ENCODE assay signal across 8 cellular contexts in the genomic region with DNA sequence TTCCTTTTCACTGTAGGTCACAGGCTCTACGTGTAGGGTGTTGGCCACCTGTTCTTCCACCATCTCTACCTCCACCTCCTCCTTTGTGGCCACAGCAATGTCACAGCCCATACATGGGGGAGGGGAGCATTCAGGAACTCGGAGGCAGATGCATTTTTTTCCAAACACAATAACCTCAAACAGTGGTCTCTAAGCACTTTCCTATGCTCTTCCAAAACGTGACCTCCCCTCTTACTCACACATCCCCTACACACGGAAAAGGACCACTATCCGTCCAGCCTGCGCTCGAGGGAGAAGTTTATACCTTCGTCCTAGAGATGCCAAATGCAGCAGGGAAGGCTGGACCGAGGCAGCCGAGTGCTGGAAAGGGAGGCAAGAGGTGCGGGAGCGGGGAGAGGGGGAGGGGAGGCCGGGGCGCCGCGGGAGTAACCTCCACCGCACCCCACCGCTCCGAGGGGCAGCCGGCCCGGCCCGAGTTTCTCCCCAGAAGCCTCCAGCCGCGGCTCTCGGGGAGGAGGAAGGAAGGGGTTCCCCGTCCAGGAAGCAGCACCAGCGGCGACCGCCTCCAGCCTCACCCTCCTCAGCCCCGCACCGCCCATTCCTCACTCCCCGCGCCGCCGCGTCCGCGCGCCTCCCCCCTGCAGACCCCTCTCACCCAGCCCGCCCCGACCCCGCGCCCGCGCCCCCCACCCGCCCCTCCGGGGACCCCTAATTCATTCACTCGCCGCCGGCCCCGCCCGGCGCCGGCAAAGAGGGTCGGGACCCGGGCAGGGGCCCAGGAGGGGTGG. TPM values are rescaled to one million over a fixed set of nuclear protein-coding genes. Genes with fewer than 3 reads are reported as not detected.
A peak's percentile ranks its signal among the peaks of the same experiment; 100 is the strongest.
DNase-seq lines count a peak whose midpoint lies in the region; ATAC-seq and TF ChIP-seq lines count a peak whose summit lies in the region.

No MANE protein-coding gene starts in this region.

- H3K27me3 ChIP-seq in hepatocyte = no peaks in the 10 kb centered on the region

- H3K27ac ChIP-seq in hepatocyte = peak overlapping the region; percentile 97

- peaks cover 28% of the 10 kb centered on the region for H3K4me1 ChIP-seq in hepatocyte (ENCODE audit: insufficient read depth)

- no peaks in the 10 kb centered on the region for H3K9me3 ChIP-seq in hepatocyte (ENCODE audit: low read depth)

- peak overlapping the region; percentile 79 for H3K4me3 ChIP-seq in hepatocyte

- peaks cover 5% of the 10 kb centered on the region for H4K20me1 ChIP-seq in hepatocyte (ENCODE audit: insufficient read depth, poor library complexity, severe bottlenecking)

- no peak for TF ChIP-seq CTCF in hepatocyte (IDR thresholded peaks at IDR 0.05; ENCODE audit: poor library complexity)

- ATAC-seq in GM19438 (IDR thresholded peaks at IDR 0.05; ENCODE audit: low read depth, unreplicated experiment) = peak; percentile 45

- no peaks in the 10 kb centered on the region for H3K36me3 ChIP-seq in hepatocyte (replicated peaks; ENCODE audit: insufficient read depth, low read depth)

- H2AFZ ChIP-seq in hepatocyte = peak overlapping the region; percentile 62

- peak overlapping the region; percentile 74 for H3K4me2 ChIP-seq in hepatocyte

- peaks cover 50% of the 10 kb centered on the region for H3K79me2 ChIP-seq in hepatocyte

- DNase-seq in C1 segment of cervical spinal cord (lab: John Stamatoyannopoulos, UW) = peak in 10 of 14 donors; percentile 19 to 68 (median 54)
- DNase-seq in HT-29 (ENCODE audit: low spot score) = peak; percentile 67
- peak; percentile 14 for DNase-seq in T follicular helper cell (ENCODE audit: low read depth)
- peak in 32 of 56 donors; percentile 8 to 57 (median 34) for DNase-seq in amygdala (lab: John Stamatoyannopoulos, UW)
- peak; percentile 68 for DNase-seq in hepatocyte (ENCODE audit: low spot score)
- peak; percentile 72 for DNase-seq in retina
- no peak for DNase-seq in inferior parietal cortex (ENCODE audit: extremely low spot score)

- no peaks in the 10 kb centered on the region for H3K9me2 ChIP-seq in hepatocyte (replicated peaks; ENCODE audit: insufficient read depth)

- under 1% methylated on average over 10 of the region's 56 CpGs for WGBS in hepatocyte (ENCODE audit: low lambda C conversion rate, missing lambda C conversion rate)

RNA-seq across cellular contexts. Expression of gene KRAS, which starts 0.6 kb away (rescaled TPM):
- 8.2 and 10.2 TPM in 2 replicates for total RNA-seq in HT-29 (2014; rRNA removed; shearing (Covaris generic))
- 35.7 and 43.6 TPM in 2 replicates for total RNA-seq in hepatocyte
- polyA plus RNA-seq in hepatocyte = 41.0 and 42.5 TPM in 2 replicates

RNA-seq across cellular contexts. Expression of gene ETFRF1, which starts 55.1 kb away (rescaled TPM):
- total RNA-seq in HT-29 (2014; rRNA removed; shearing (Covaris generic)) = 1.3 and 2.5 TPM in 2 replicates
- 37.8 and 48.3 TPM in 2 replicates for total RNA-seq in hepatocyte
- 27.9 and 35.2 TPM in 2 replicates for polyA plus RNA-seq in hepatocyte

RNA-seq across cellular contexts. Expression of gene DNAI7, which starts 55.2 kb away (rescaled TPM):
- total RNA-seq in HT-29 (2014; rRNA removed; shearing (Covaris generic)) = not detected in 2 replicates
- not detected in 2 replicates for total RNA-seq in hepatocyte
- not detected in 2 replicates for polyA plus RNA-seq in hepatocyte

Comparison
In these comparisons a context has a peak if more than half of its experiments do, and no peak if none do; other contexts are left out.
1. RNA of gene ETFRF1, which starts 55.1 kb away (total RNA-seq): 37.8 to 48.3 TPM in hepatocyte; 1.3 to 2.5 TPM in HT-29; every median in the first group is over 10 times any median in the second.